Comparison of ENCODE assay signal across 8 cellular contexts in genomic region chr17:74873036-74873873, GRCh38. TPM values are rescaled to one million over a fixed set of nuclear protein-coding genes. Genes with fewer than 3 reads are reported as not detected.
A peak's percentile ranks its signal among the peaks of the same experiment; 100 is the strongest.
DNase-seq lines count a peak whose midpoint lies in the region; ATAC-seq, FAIRE-seq and TF ChIP-seq lines count a peak whose summit lies in the region.

No MANE protein-coding gene starts in this region.

- peak; percentile 97 for TF ChIP-seq POLR2A in GM18505 (IDR thresholded peaks at IDR 0.05; ENCODE audit: borderline replicate concordance, extremely low read depth, insufficient read depth, insufficient read length)

- H3K4me3 Mint-ChIP-seq in T-helper 2 cell treated with Interferon-gamma antibody and Interleukin-4, amounts not matched to agents 5 μg/mL and 100 μg/mL, for 36 hours: peak overlapping the region; percentile 92
- H3K4me3 Mint-ChIP-seq in astrocyte (ENCODE audit: unreplicated experiment): peak overlapping the region; percentile 94

- H3K9me3 ChIP-seq in astrocyte (ENCODE audit: insufficient read depth, low read depth, low read length) (no peaks in the 10 kb centered on the region), right cardiac atrium (ENCODE audit: control insufficient read depth, low read length) (no peaks in the 10 kb centered on the region), psoas muscle (no peaks in the 10 kb centered on the region)

- H3K27ac ChIP-seq in astrocyte (ENCODE audit: low read depth, low read length) (peak overlapping the region; percentile 89), right cardiac atrium (ENCODE audit: low read length) (peak overlapping the region; percentile 95), psoas muscle (peak overlapping the region; percentile 94)

- peak overlapping the region; percentile 89 for H3K27ac Mint-ChIP-seq in T-helper 2 cell treated with Interferon-gamma antibody and Interleukin-4, amounts not matched to agents 5 μg/mL and 100 μg/mL, for 36 hours
- peak overlapping the region; percentile 96 for H3K27ac Mint-ChIP-seq in astrocyte (ENCODE audit: unreplicated experiment)

- under 1% methylated on average over 55 of the region's 55 CpGs for WGBS in right cardiac atrium
- 0 to 1% (median 0%) methylated on average over 49 to 55 of the region's 55 CpGs for WGBS in psoas muscle, 3 donors

- peaks cover 9% of the 10 kb centered on the region for H3K79me2 ChIP-seq in astrocyte (ENCODE audit: insufficient read depth, low read length)

- no peak for TF ChIP-seq CTCF in astrocyte (IDR thresholded peaks at IDR 0.05; ENCODE audit: insufficient read depth, low read depth, low read length)
- no peak for TF ChIP-seq CTCF in psoas muscle (IDR thresholded peaks at IDR 0.05)

- FAIRE-seq in astrocyte (lab: Jason Lieb, UNC) (peak; percentile 13), urothelium cell line (lab: Jason Lieb, UNC) (peak; percentile 70)

- no peaks in the 10 kb centered on the region for H3K9me3 Mint-ChIP-seq in T-helper 2 cell treated with Interferon-gamma antibody and Interleukin-4, amounts not matched to agents 5 μg/mL and 100 μg/mL, for 36 hours
- no peaks in the 10 kb centered on the region for H3K9me3 Mint-ChIP-seq in astrocyte (ENCODE audit: unreplicated experiment)

- peak overlapping the region; percentile 100 for H3K4me2 ChIP-seq in astrocyte (ENCODE audit: low read length)

- DNase-seq in NCI-H187 treated with DMSO at 0.1 percent for 48 hours (lab: John Stamatoyannopoulos, UW) (peak; percentile 95), astrocyte (ENCODE audit: low read depth) (peak; percentile 99), right cardiac atrium (peak; percentile 99 to 100 (median 100)), psoas muscle (peak; percentile 99 to 100), urothelium cell line (ENCODE audit: low spot score) (peak; percentile 100)
- peak; percentile 98 for DNase-seq in T-helper 2 cell treated with Interferon-gamma antibody and Interleukin-4, amounts not matched to agents 5 μg/mL and 100 μg/mL, for 36 hours (ENCODE audit: low spot score)

- peak overlapping the region; percentile 95 for H2AFZ ChIP-seq in astrocyte (ENCODE audit: low read depth, low read length)

- peaks cover 14% of the 10 kb centered on the region for H4K20me1 ChIP-seq in astrocyte (ENCODE audit: insufficient read depth, low read length)

- H3K4me3 ChIP-seq in astrocyte (ENCODE audit: insufficient read depth, low read depth, low read length) (peak overlapping the region; percentile 79), right cardiac atrium (ENCODE audit: low read length) (peak overlapping the region; percentile 76), psoas muscle (peak overlapping the region; percentile 83)

- H3K27me3 Mint-ChIP-seq in T-helper 2 cell treated with Interferon-gamma antibody and Interleukin-4, amounts not matched to agents 5 μg/mL and 100 μg/mL, for 36 hours (ENCODE audit: low read depth): peaks cover 3% of the 10 kb centered on the region
- peaks cover 5% of the 10 kb centered on the region for H3K27me3 Mint-ChIP-seq in astrocyte (ENCODE audit: low read depth, unreplicated experiment)

- peaks cover 24% of the 10 kb centered on the region for H3K4me1 Mint-ChIP-seq in T-helper 2 cell treated with Interferon-gamma antibody and Interleukin-4, amounts not matched to agents 5 μg/mL and 100 μg/mL, for 36 hours (ENCODE audit: low read depth)
- peaks cover 13% of the 10 kb centered on the region for H3K4me1 Mint-ChIP-seq in astrocyte (ENCODE audit: low read depth, unreplicated experiment)

- H3K36me3 ChIP-seq in astrocyte (ENCODE audit: insufficient read depth, low read length) (no peaks in the 10 kb centered on the region), psoas muscle (ENCODE audit: insufficient read depth in 1 of 2, low read depth in 1 of 2) (no peaks in the 10 kb centered on the region)

- intact Hi-C loops in right cardiac atrium (cut with DNase I) (no loop called here), psoas muscle (cut with DNase I) (no loop called here)

- H3K27me3 ChIP-seq in astrocyte (ENCODE audit: insufficient read depth, low read length) (no peaks in the 10 kb centered on the region), right cardiac atrium (ENCODE audit: control insufficient read depth, insufficient read depth) (no peaks in the 10 kb centered on the region), psoas muscle (ENCODE audit: insufficient read depth in 3 of 3, low read length in 2 of 3) (peaks cover 0 to 2% (median 0%) of the 10 kb centered on the region in 3 donors)

- ATAC-seq in GM18505 (IDR thresholded peaks at IDR 0.05; ENCODE audit: unreplicated experiment) (peak; percentile 84), HG02970 (IDR thresholded peaks at IDR 0.05; ENCODE audit: low FRiP score, unreplicated experiment) (peak; percentile 94), right cardiac atrium (peak; percentile 95 to 97), psoas muscle (peak; percentile 94 to 96 (median 94))

- peaks cover 14% of the 10 kb centered on the region for H3K4me1 ChIP-seq in astrocyte (ENCODE audit: insufficient read depth, low read length)
- peaks cover 2% of the 10 kb centered on the region for H3K4me1 ChIP-seq in right cardiac atrium (ENCODE audit: control insufficient read depth, insufficient read depth, low read length)
- peaks cover 7% of the 10 kb centered on the region for H3K4me1 ChIP-seq in psoas muscle

- H3K9ac ChIP-seq in astrocyte (ENCODE audit: low read length): peak overlapping the region; percentile 90

- peaks cover 5% of the 10 kb centered on the region for H3K36me3 Mint-ChIP-seq in T-helper 2 cell treated with Interferon-gamma antibody and Interleukin-4, amounts not matched to agents 5 μg/mL and 100 μg/mL, for 36 hours (ENCODE audit: low read depth)
- peaks cover 12% of the 10 kb centered on the region for H3K36me3 Mint-ChIP-seq in astrocyte (ENCODE audit: low read depth, unreplicated experiment)

RNA-seq across cellular contexts. Expression of gene FDXR, which starts 0.5 kb away (rescaled TPM):
- 30.8 and 34.2 TPM in 2 replicates for total RNA-seq in astrocyte
- 10 to 100 TPM in 1 of 4 donors, 1 to 10 TPM in 3; 4.9 to 10.5 (median 7.1) TPM for total RNA-seq in right cardiac atrium
- 9.9 TPM for polyA plus RNA-seq in right cardiac atrium
- total RNA-seq in psoas muscle: 1 to 10 TPM; 3.0 to 7.9 (median 4.2) TPM
- 1 to 10 TPM; 3.4 to 4.7 (median 3.7) TPM for polyA plus RNA-seq in psoas muscle

RNA-seq across cellular contexts. Expression of gene GRIN2C, which starts 13.6 kb away (rescaled TPM):
- total RNA-seq in astrocyte: 0.50 and 1.0 TPM in 2 replicates
- total RNA-seq in right cardiac atrium: 10 to 100 TPM; 30.4 to 62.8 (median 51.3) TPM
- 31.4 TPM for polyA plus RNA-seq in right cardiac atrium
- total RNA-seq in psoas muscle: under 1 TPM; 0.20 to 0.74 (median 0.37) TPM
- polyA plus RNA-seq in psoas muscle: under 1 TPM; 0.06 to 0.40 (median 0.10) TPM

RNA-seq across cellular contexts. Expression of gene FADS6, which starts 20.2 kb away (rescaled TPM):
- total RNA-seq in astrocyte (not detected in 2 replicates), right cardiac atrium (not detected), psoas muscle (not detected)
- polyA plus RNA-seq in right cardiac atrium (0.05 TPM), psoas muscle (under 1 TPM in 1 of 3 donors, not detected in 2; 0.01 TPM)

RNA-seq across cellular contexts. Expression of gene USH1G, which starts 49.8 kb away (rescaled TPM):
- total RNA-seq in astrocyte (0.14 TPM in 1 of 2 replicates, not detected in the other), right cardiac atrium (under 1 TPM; 0.06 to 0.59 (median 0.27) TPM), psoas muscle (not detected)
- polyA plus RNA-seq in right cardiac atrium (0.23 TPM), psoas muscle (not detected)

RNA-seq across cellular contexts. Expression of gene OTOP2, which starts 50.8 kb away (rescaled TPM):
- total RNA-seq in astrocyte (not detected in 2 replicates), right cardiac atrium (not detected), psoas muscle (not detected)
- polyA plus RNA-seq in right cardiac atrium (not detected), psoas muscle (not detected)

Comparison
In these comparisons a context has a peak if more than half of its experiments do, and no peak if none do; other contexts are left out.
1. Peak in every context shown above with its lines: DNase-seq, ATAC-seq, H3K4me3 ChIP-seq and H3K27ac ChIP-seq.
2. RNA of gene GRIN2C, which starts 13.6 kb away (total RNA-seq): 30.4 to 62.8 TPM in right cardiac atrium; 0.50 to 1.0 TPM in astrocyte and 0.20 to 0.74 TPM in psoas muscle; every median in the first group is over 10 times any median in the second.